In genomic region chr9:87327567-87328125, GRCh38 we compare ENCODE assay signal across 1 cellular context.
TF ChIP-seq lines count a peak whose summit lies in the region.

No MANE protein-coding gene starts in this region.

TF ChIP-seq in A549, 52 proteins besides CTCF, POLR2A, EP300 and RAD21 (continued from another document):
- no peak for TF ChIP-seq BHLHE40 (IDR thresholded peaks at IDR 0.05; ENCODE audit: low read depth, low read length)
TF ChIP-seq in A549: peak in this region for 0.
